In the genomic region with DNA sequence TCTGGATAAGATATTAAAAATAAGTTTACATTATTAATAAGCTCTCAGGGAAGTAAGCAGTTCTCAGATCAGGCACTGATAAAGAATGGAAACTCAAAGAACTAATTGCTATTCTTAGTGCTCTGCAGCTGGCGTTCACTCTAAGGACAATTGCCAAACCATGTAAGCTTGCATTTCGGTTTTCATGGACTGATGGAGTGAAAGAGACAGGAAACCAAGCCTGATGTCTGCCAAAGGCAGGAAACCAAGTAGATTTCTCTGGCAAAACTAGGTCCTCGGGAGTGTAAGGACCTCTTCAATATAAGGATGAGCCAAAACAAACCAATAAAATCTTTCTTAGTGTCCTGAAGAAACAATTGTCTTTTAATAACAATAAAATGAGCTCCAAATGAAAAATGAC, we compare ENCODE assay signal across 17 cellular contexts.
DNase-seq lines count a peak whose midpoint lies in the region; ATAC-seq and TF ChIP-seq lines count a peak whose summit lies in the region.
"Had no signal": no experiment of that assay in that cellular context is flagged by ENCODE, and none has a peak within 500 bp of the region (broad histone marks: within the 10 kb centered on the region; RNA-seq: fewer than 3 reads in every experiment).

No MANE protein-coding gene starts in this region.

- ATAC-seq in activated CD8-positive, alpha-beta memory T cell treated with anti-CD3 and anti-CD28 coated beads, Interleukin-2, amount 10 ng/mL, durations not matched to agents 7 days and 5 days = no peak
- no peak for ATAC-seq in aorta (ENCODE audit: low FRiP score)

- H3K36me3 ChIP-seq in BLaER1 treated with 17β-estradiol and CSF1 and Interleukin-3, amounts not matched to agents 10 nM and 100 nM = no peaks in the 10 kb centered on the region
- no peaks in the 10 kb centered on the region for H3K36me3 ChIP-seq in osteoblast (ENCODE audit: insufficient read depth, low read length)
- no peaks in the 10 kb centered on the region for H3K36me3 ChIP-seq in aorta (ENCODE audit: control insufficient read depth in 1 of 2, insufficient read depth in 2 of 2, low read length in 1 of 2)
- H3K36me3 ChIP-seq: HAP-1, MG63 had no signal

- DNase-seq in NCI-H1694 treated with DMSO at 0.1 percent for 48 hours (lab: John Stamatoyannopoulos, UW) (peak; percentile 12), astrocyte of the spinal cord (ENCODE audit: low read depth, low spot score) (peak; percentile 5), osteoblast (ENCODE audit: insufficient read length, low spot score, missing footprints) (peak; percentile 5), aorta (no peak)
- DNase-seq in activated CD8-positive, alpha-beta memory T cell treated with anti-CD3 and anti-CD28 coated beads, Interleukin-2, amount 10 ng/mL, durations not matched to agents 7 days and 5 days = no peak
- no peak for DNase-seq in activated CD4-positive, alpha-beta T cell treated with anti-CD3 and anti-CD28 coated beads, Interleukin-2, amount 50 U/mL, for 4 hours
- DNase-seq: Calu3; CD4-positive, alpha-beta T cell; MG63; NCI-H1417 treated with DMSO at 0.1 percent for 48 hours; NCI-H2081 treated with DMSO at 0.1 percent for 48 hours; NCI-H226; NCI-H524 treated with DMSO at 0.1 percent for 48 hours; SHP77; SK-N-SH had no signal

- no peaks in the 10 kb centered on the region for H4K20me1 ChIP-seq in BLaER1 treated with 17β-estradiol and CSF1 and Interleukin-3, amounts not matched to agents 10 nM and 100 nM
- H4K20me1 ChIP-seq in osteoblast (ENCODE audit: insufficient read depth, low read length) = no peaks in the 10 kb centered on the region

- no peaks in the 10 kb centered on the region for H3K27me3 Mint-ChIP-seq in activated CD8-positive, alpha-beta memory T cell treated with anti-CD3 and anti-CD28 coated beads, Interleukin-2, amount 10 ng/mL, durations not matched to agents 7 days and 5 days
- H3K27me3 Mint-ChIP-seq: CD4-positive, alpha-beta T cell had no signal

- no peak overlapping the region for H3K27ac Mint-ChIP-seq in activated CD8-positive, alpha-beta memory T cell treated with anti-CD3 and anti-CD28 coated beads, Interleukin-2, amount 10 ng/mL, durations not matched to agents 7 days and 5 days
- H3K27ac Mint-ChIP-seq: CD4-positive, alpha-beta T cell had no signal

- in situ Hi-C loops in astrocyte of the spinal cord (cut with HindIII; ENCODE audit: low sequenced_read_pairs) = no loop called here

- H3K36me3 Mint-ChIP-seq in activated CD8-positive, alpha-beta memory T cell treated with anti-CD3 and anti-CD28 coated beads, Interleukin-2, amount 10 ng/mL, durations not matched to agents 7 days and 5 days = no peaks in the 10 kb centered on the region

- peaks cover 0 to 5% (median 0%) of the 10 kb centered on the region in 11 experiments; a peak in 3 of 22 replicates for H3K9me3 ChIP-seq in BLaER1 treated with 17β-estradiol and CSF1 and Interleukin-3, amounts not matched to agents 10 nM and 100 nM (replicated peaks in 1 of 11)
- H3K9me3 ChIP-seq in osteoblast (ENCODE audit: low read depth, low read length) (no peaks in the 10 kb centered on the region), aorta (ENCODE audit: control insufficient read depth, low read length) (no peaks in the 10 kb centered on the region)
- H3K9me3 ChIP-seq: HAP-1, MG63, SK-N-SH had no signal

- no peak for TF ChIP-seq CTCF in astrocyte of the spinal cord (IDR thresholded peaks at IDR 0.05; ENCODE audit: low read depth, low read length)
- no peak for TF ChIP-seq CTCF in osteoblast (IDR thresholded peaks at IDR 0.05; ENCODE audit: extremely low read depth, low read depth, low read length)

- no peak overlapping the region for H3K27ac ChIP-seq in BLaER1 treated with 17β-estradiol and CSF1 and Interleukin-3, amounts not matched to agents 10 nM and 100 nM
- H3K27ac ChIP-seq in osteoblast (ENCODE audit: low read depth, low read length) = no peak overlapping the region
- peak overlapping the region in 1 of 2 donors; percentile 30 for H3K27ac ChIP-seq in aorta (ENCODE audit: low read depth in 1 of 2, low read length in 2 of 2)

- H3K27me3 ChIP-seq in BLaER1 treated with 17β-estradiol and CSF1 and Interleukin-3, amounts not matched to agents 10 nM and 100 nM = no peaks in the 10 kb centered on the region
- H3K27me3 ChIP-seq in osteoblast (ENCODE audit: insufficient read depth, low read length) (no peaks in the 10 kb centered on the region), aorta (ENCODE audit: control insufficient read depth in 1 of 2, insufficient read depth in 2 of 2, low read length in 1 of 2) (no peaks in the 10 kb centered on the region)
- H3K27me3 ChIP-seq: MG63 had no signal

- no peaks in the 10 kb centered on the region for H3K79me2 ChIP-seq in osteoblast (ENCODE audit: insufficient read depth, low read length)

- H3K9ac ChIP-seq in BLaER1 treated with 17β-estradiol and CSF1 and Interleukin-3, amounts not matched to agents 10 nM and 100 nM = no peak overlapping the region
- H3K9ac ChIP-seq: SK-N-SH had no signal

- no peak overlapping the region for H3K4me3 ChIP-seq in BLaER1 treated with 17β-estradiol and CSF1 and Interleukin-3, amounts not matched to agents 10 nM and 100 nM
- H3K4me3 ChIP-seq in astrocyte of the spinal cord (ENCODE audit: low read depth, low read length) (no peak overlapping the region), osteoblast (ENCODE audit: insufficient read depth, low read length) (no peak overlapping the region), aorta (ENCODE audit: low read length in 2 of 2) (no peak overlapping the region)
- H3K4me3 ChIP-seq: HAP-1, MG63 had no signal

- 0 to 2% methylated on average over 3 of the region's 3 CpGs for WGBS in aorta, 2 donors

- no peak overlapping the region for H3K4me3 Mint-ChIP-seq in activated CD8-positive, alpha-beta memory T cell treated with anti-CD3 and anti-CD28 coated beads, Interleukin-2, amount 10 ng/mL, durations not matched to agents 7 days and 5 days
- H3K4me3 Mint-ChIP-seq: CD4-positive, alpha-beta T cell had no signal

- H2AFZ ChIP-seq in osteoblast (ENCODE audit: low read length) = no peak overlapping the region

- H3K9me3 Mint-ChIP-seq in activated CD8-positive, alpha-beta memory T cell treated with anti-CD3 and anti-CD28 coated beads, Interleukin-2, amount 10 ng/mL, durations not matched to agents 7 days and 5 days (ENCODE audit: low read depth) = no peaks in the 10 kb centered on the region
- H3K9me3 Mint-ChIP-seq: CD4-positive, alpha-beta T cell had no signal

- CTCF ChIA-PET in activated CD8-positive, alpha-beta memory T cell treated with anti-CD3 and anti-CD28 coated beads, Interleukin-2, amount 10 ng/mL, durations not matched to agents 7 days and 5 days (lab: Charles Lee) = no interaction called here

- peaks cover 0 to 7% (median 5%) of the 10 kb centered on the region in 10 experiments; a peak in 8 of 20 replicates for H3K4me1 ChIP-seq in BLaER1 treated with 17β-estradiol and CSF1 and Interleukin-3, amounts not matched to agents 10 nM and 100 nM
- H3K4me1 ChIP-seq in osteoblast (ENCODE audit: insufficient read depth, low read length) (no peaks in the 10 kb centered on the region), aorta (ENCODE audit: control insufficient read depth in 1 of 2, insufficient read depth in 2 of 2, low read length in 2 of 2) (no peaks in the 10 kb centered on the region)
- H3K4me1 ChIP-seq: HAP-1 had no signal

- no peaks in the 10 kb centered on the region for H3K4me1 Mint-ChIP-seq in activated CD8-positive, alpha-beta memory T cell treated with anti-CD3 and anti-CD28 coated beads, Interleukin-2, amount 10 ng/mL, durations not matched to agents 7 days and 5 days

- peak overlapping the region in 8 of 11 experiments; percentile 8 to 50 (median 32); a peak in 6 of 22 replicates for H3K4me2 ChIP-seq in BLaER1 treated with 17β-estradiol and CSF1 and Interleukin-3, amounts not matched to agents 10 nM and 100 nM
- no peak overlapping the region for H3K4me2 ChIP-seq in osteoblast (ENCODE audit: insufficient read depth, low read length)
- H3K4me2 ChIP-seq: SK-N-SH had no signal

- intact Hi-C loops in aorta (cut with DNase I) = no loop called here

Comparison
In these comparisons a context has a peak if more than half of its experiments do, and no peak if none do; other contexts are left out.
1. DNase-seq: peak in NCI-H1694 treated with DMSO at 0.1 percent for 48 hours (single experiment), astrocyte of the spinal cord (single experiment) and osteoblast (single experiment); none in activated CD8-positive, alpha-beta memory T cell treated with anti-CD3 and anti-CD28 coated beads, Interleukin-2, amount 10 ng/mL, durations not matched to agents 7 days and 5 days (single experiment), aorta (0 of 2) and activated CD4-positive, alpha-beta T cell treated with anti-CD3 and anti-CD28 coated beads, Interleukin-2, amount 50 U/mL, for 4 hours (0 of 2).